14 cellular contexts compared by ENCODE assay signal in the genomic region with DNA sequence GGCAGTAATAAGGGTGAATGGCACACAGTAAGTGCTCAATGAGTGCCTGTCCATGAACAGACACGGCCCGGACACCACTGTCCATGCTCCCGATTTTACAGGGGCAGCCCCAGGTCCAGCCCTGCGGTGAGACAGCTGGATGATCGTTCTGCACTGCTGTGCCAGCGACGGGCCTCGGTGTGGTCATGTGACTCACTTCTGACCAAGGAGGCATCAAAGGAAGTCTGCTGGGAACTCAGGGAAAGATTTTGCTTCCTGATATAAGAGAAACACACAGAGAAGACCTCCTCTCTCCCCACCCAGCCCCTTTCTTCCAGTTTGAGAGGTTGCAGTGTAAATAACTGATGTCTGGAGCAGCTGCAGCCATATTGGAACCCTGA.
DNase-seq lines count a peak whose midpoint lies in the region; ATAC-seq and TF ChIP-seq lines count a peak whose summit lies in the region.
"Had no signal": no experiment of that assay in that cellular context is flagged by ENCODE, and none has a peak within 500 bp of the region (broad histone marks: within the 10 kb centered on the region; RNA-seq: fewer than 3 reads in every experiment).

No MANE protein-coding gene starts in this region.

- in situ Hi-C loops in astrocyte of the spinal cord (cut with HindIII; ENCODE audit: low sequenced_read_pairs) = no loop called here

- peak overlapping the region in 2 of 11 experiments; percentile 18 to 20; a peak in 4 of 22 replicates for H3K27ac ChIP-seq in BLaER1 treated with 17β-estradiol and CSF1 and Interleukin-3, amounts not matched to agents 10 nM and 100 nM
- no peak overlapping the region for H3K27ac ChIP-seq in CD8-positive, alpha-beta memory T cell (ENCODE audit: low read depth, low read length)
- H3K27ac ChIP-seq: gastrocnemius medialis had no signal

- peaks cover 11 to 39% (median 28%) of the 10 kb centered on the region in 3 donors for H3K4me1 Mint-ChIP-seq in CD8-positive, alpha-beta memory T cell

- peaks cover 0 to 12% (median 5%) of the 10 kb centered on the region in 11 experiments; a peak in 11 of 22 replicates for H3K9me3 ChIP-seq in BLaER1 treated with 17β-estradiol and CSF1 and Interleukin-3, amounts not matched to agents 10 nM and 100 nM (replicated peaks in 1 of 11)
- H3K9me3 ChIP-seq in CD8-positive, alpha-beta memory T cell (ENCODE audit: low read length) = no peaks in the 10 kb centered on the region
- H3K9me3 ChIP-seq: gastrocnemius medialis, mucosa of descending colon had no signal

- no peak for TF ChIP-seq POLR2A in erythroblast (IDR thresholded peaks at IDR 0.05; ENCODE audit: low read length)

- H3K4me1 ChIP-seq in BLaER1 treated with 17β-estradiol and CSF1 and Interleukin-3, amounts not matched to agents 10 nM and 100 nM = peaks cover 57 to 99% (median 92%) of the 10 kb centered on the region in 10 experiments
- H3K4me1 ChIP-seq in CD8-positive, alpha-beta memory T cell (ENCODE audit: insufficient read depth, low read length) = peaks cover 6% of the 10 kb centered on the region

- no peaks in the 10 kb centered on the region for H3K36me3 ChIP-seq in BLaER1 treated with 17β-estradiol and CSF1 and Interleukin-3, amounts not matched to agents 10 nM and 100 nM
- no peaks in the 10 kb centered on the region for H3K36me3 ChIP-seq in CD8-positive, alpha-beta memory T cell (ENCODE audit: insufficient read depth, low read length)
- H3K36me3 ChIP-seq: gastrocnemius medialis had no signal

- POLR2A ChIA-PET in CD8-positive, alpha-beta memory T cell (lab: Charles Lee) = no interaction called here

- no peak overlapping the region for H3K4me3 Mint-ChIP-seq in CD8-positive, alpha-beta memory T cell

- TF ChIP-seq CTCF in astrocyte of the spinal cord (IDR thresholded peaks at IDR 0.05; ENCODE audit: low read depth, low read length) = no peak

- no peaks in the 10 kb centered on the region for H4K20me1 ChIP-seq in BLaER1 treated with 17β-estradiol and CSF1 and Interleukin-3, amounts not matched to agents 10 nM and 100 nM

- CTCF ChIA-PET in CD8-positive, alpha-beta memory T cell (lab: Charles Lee) = no interaction called here

- no peak for TF ChIP-seq EP300 in Ishikawa (IDR thresholded peaks at IDR 0.05; ENCODE audit: borderline replicate concordance)

- no peaks in the 10 kb centered on the region for H3K9me3 Mint-ChIP-seq in CD8-positive, alpha-beta memory T cell

- H3K27me3 Mint-ChIP-seq in CD8-positive, alpha-beta memory T cell = peaks cover 10 to 24% of the 10 kb centered on the region in 2 donors

- no peak overlapping the region for H3K9ac ChIP-seq in BLaER1 treated with 17β-estradiol and CSF1 and Interleukin-3, amounts not matched to agents 10 nM and 100 nM

- H3K4me3 ChIP-seq in BLaER1 treated with 17β-estradiol and CSF1 and Interleukin-3, amounts not matched to agents 10 nM and 100 nM = no peak overlapping the region
- H3K4me3 ChIP-seq in astrocyte of the spinal cord (ENCODE audit: low read depth, low read length) = no peak overlapping the region
- no peak overlapping the region for H3K4me3 ChIP-seq in CD8-positive, alpha-beta memory T cell (ENCODE audit: low read length)
- H3K4me3 ChIP-seq: mucosa of descending colon had no signal

- ATAC-seq in GM18517 (IDR thresholded peaks at IDR 0.05; ENCODE audit: unreplicated experiment) = no peak
- ATAC-seq: activated CD4-positive, CD25-positive, alpha-beta regulatory T cell treated with anti-CD3 and anti-CD28 coated beads, Interleukin-2, amount 50 U/mL, for 24 hours; gastrocnemius medialis; mucosa of descending colon had no signal

- peak overlapping the region in 9 of 11 experiments; percentile 0 to 92 (median 67); a peak in 16 of 22 replicates for H3K4me2 ChIP-seq in BLaER1 treated with 17β-estradiol and CSF1 and Interleukin-3, amounts not matched to agents 10 nM and 100 nM

- peak; percentile 69 for DNase-seq in astrocyte of the spinal cord (ENCODE audit: low read depth, low spot score)
- DNase-seq in kidney glomerular epithelial cell (lab: John Stamatoyannopoulos, UW) = peak; percentile 11
- DNase-seq in CD8-positive, alpha-beta memory T cell = no peak
- DNase-seq in NCI-H1694 (lab: John Stamatoyannopoulos, UW) = no peak
- DNase-seq in erythroblast (lab: John Stamatoyannopoulos, UW) = no peak
- DNase-seq: DMS79 treated with DMSO at 0.1 percent for 48 hours; gastrocnemius medialis; mucosa of descending colon; stimulated activated CD8-positive, alpha-beta memory T cell treated with anti-CD3 and anti-CD28 coated beads, Interleukin-4, amount 100 ng/mL, for 48 hours; SW 1271 had no signal

- H3K27me3 ChIP-seq in BLaER1 treated with 17β-estradiol and CSF1 and Interleukin-3, amounts not matched to agents 10 nM and 100 nM = no peaks in the 10 kb centered on the region; a peak in 1 of 22 replicates
- no peaks in the 10 kb centered on the region for H3K27me3 ChIP-seq in CD8-positive, alpha-beta memory T cell (ENCODE audit: insufficient read depth, low read length, poor library complexity, severe bottlenecking)
- H3K27me3 ChIP-seq: gastrocnemius medialis had no signal

- TF ChIP-seq RAD21 in Ishikawa (IDR thresholded peaks at IDR 0.05; ENCODE audit: low read depth) = no peak

- peaks cover 0 to 2% (median 0%) of the 10 kb centered on the region in 3 donors for H3K36me3 Mint-ChIP-seq in CD8-positive, alpha-beta memory T cell

- H3K27ac Mint-ChIP-seq in CD8-positive, alpha-beta memory T cell = no peak overlapping the region

TF ChIP-seq in Ishikawa, 13 proteins besides CTCF, POLR2A, EP300 and RAD21:
- no peak for TF ChIP-seq YY1 (IDR thresholded peaks at IDR 0.05; ENCODE audit: low read depth)
- peak; percentile 64 for TF ChIP-seq USF1 (IDR thresholded peaks at IDR 0.05)

Comparison
In these comparisons a context has a peak if more than half of its experiments do, and no peak if none do; other contexts are left out.
1. DNase-seq: peak in astrocyte of the spinal cord (single experiment) and kidney glomerular epithelial cell (single experiment); none in CD8-positive, alpha-beta memory T cell (0 of 5), NCI-H1694 (single experiment) and erythroblast (0 of 2).